Comparison of ENCODE assay signal across 1 cellular context in genomic region chr12:51886021-51886710, GRCh38.
TF ChIP-seq lines count a peak whose summit lies in the region.

No MANE protein-coding gene starts in this region.

TF ChIP-seq in K562, 482 proteins besides CTCF, POLR2A, EP300 and RAD21 (continued from another document):
- TF ChIP-seq, protein P1, sequence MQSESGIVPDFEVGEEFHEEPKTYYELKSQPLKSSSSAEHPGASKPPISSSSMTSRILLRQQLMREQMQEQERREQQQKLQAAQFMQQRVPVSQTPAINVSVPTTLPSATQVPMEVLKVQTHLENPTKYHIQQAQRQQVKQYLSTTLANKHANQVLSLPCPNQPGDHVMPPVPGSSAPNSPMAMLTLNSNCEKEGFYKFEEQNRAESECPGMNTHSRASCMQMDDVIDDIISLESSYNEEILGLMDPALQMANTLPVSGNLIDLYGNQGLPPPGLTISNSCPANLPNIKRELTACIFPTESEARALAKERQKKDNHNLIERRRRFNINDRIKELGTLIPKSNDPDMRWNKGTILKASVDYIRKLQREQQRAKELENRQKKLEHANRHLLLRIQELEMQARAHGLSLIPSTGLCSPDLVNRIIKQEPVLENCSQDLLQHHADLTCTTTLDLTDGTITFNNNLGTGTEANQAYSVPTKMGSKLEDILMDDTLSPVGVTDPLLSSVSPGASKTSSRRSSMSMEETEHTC (IDR thresholded peaks at IDR 0.05), result 0 out of 2 replicates have a peak, but pooled peaks have one; percentile 35
- TF ChIP-seq ETV1 (tag; conservative IDR thresholded peaks at IDR 0.05; ENCODE audit: low read depth) (peak; percentile 80), PBX2 (CRISPR knock-in tag; IDR thresholded peaks at IDR 0.05; ENCODE audit: low read depth) (no peak), PBX2 (tag; conservative IDR thresholded peaks at IDR 0.05; ENCODE audit: low read depth) (0 out of 2 replicates have a peak, but pooled peaks have one; percentile 24), ELF1 (tag; IDR thresholded peaks at IDR 0.05) (peak; percentile 68; the same call in 1 of the 2 replicates), TFE3 (CRISPR knock-in tag; IDR thresholded peaks at IDR 0.05) (peak; percentile 98)
